ENCODE assay signal across 24 cellular contexts in genomic region chr17:59545942-59546341, GRCh38.
"Had no signal": no experiment of that assay in that cellular context is flagged by ENCODE, and none has a peak within 500 bp of the region (broad histone marks: within the 10 kb centered on the region; RNA-seq: fewer than 3 reads in every experiment).

No MANE protein-coding gene starts in this region.

- H3K36me3 ChIP-seq: MG63, SJSA1 had no signal

- H3K9me3 ChIP-seq: MG63, SJSA1 had no signal

- H3K27ac ChIP-seq: HL-60, SJSA1 had no signal

- H3K4me3 ChIP-seq: MG63, SJSA1, SK-N-MC had no signal

- DNase-seq: Karpas-422, KG1, MG63, NCI-H1092, NCI-H1105 treated with DMSO at 0.1 percent for 48 hours, NCI-H1417 treated with DMSO at 0.1 percent for 48 hours, NCI-H146, NCI-H1694 treated with DMSO at 0.1 percent for 48 hours, NCI-H2029, NCI-H2081 treated with DMSO at 0.1 percent for 48 hours, NCI-H2171, NCI-H226, NCI-H446, NCI-H510A, NCI-H524 treated with DMSO at 0.1 percent for 48 hours, NCI-H774, Right ventricle myocardium superior, RPMI8226, SIG-M5 had no signal

- H3K4me1 ChIP-seq: SJSA1 had no signal

- FAIRE-seq: HTR-8/SVneo, RCC 7860 had no signal

- H3K27me3 ChIP-seq: MG63, SJSA1 had no signal
